17 cellular contexts compared by ENCODE assay signal in genomic region chr4:168516841-168517240, GRCh38. TPM values are rescaled to one million over a fixed set of nuclear protein-coding genes. Genes with fewer than 3 reads are reported as not detected.
DNase-seq lines count a peak whose midpoint lies in the region; ATAC-seq and TF ChIP-seq lines count a peak whose summit lies in the region.
"Had no signal": no experiment of that assay in that cellular context is flagged by ENCODE, and none has a peak within 500 bp of the region (broad histone marks: within the 10 kb centered on the region; RNA-seq: fewer than 3 reads in every experiment).

No MANE protein-coding gene starts in this region.

- intact Hi-C loops in heart left ventricle (cut with DNase I) (loop anchor here in 8 of 10 donors (5.0 to 10.0 kb wide), 7 partner anchors 118 to 408 kb away; no protein-coding TSS in a partner anchor), left ventricle myocardium superior (cut with micrococcal nuclease) (no loop called here), thyroid gland (cut with DNase I) (no loop called here)

- TF ChIP-seq CTCF in heart left ventricle (IDR thresholded peaks at IDR 0.05) (no peak), right atrium auricular region (IDR thresholded peaks at IDR 0.05) (no peak), thyroid gland (IDR thresholded peaks at IDR 0.05) (no peak)

- TF ChIP-seq POLR2A in heart left ventricle (IDR thresholded peaks at IDR 0.05), result no peak
- no peak for TF ChIP-seq POLR2A in thyroid gland (IDR thresholded peaks at IDR 0.05)

- WGBS in heart left ventricle, 4 donors, result 40 to 57% (median 54%) methylated on average over 2 of the region's 2 CpGs
- WGBS in thyroid gland, 2 donors, result 56 to 60% methylated on average over 2 of the region's 2 CpGs

- peaks cover 0 to 59% (median 18%) of the 10 kb centered on the region in 12 donors for H3K4me1 ChIP-seq in heart left ventricle
- peaks cover 0 to 12% of the 10 kb centered on the region in 2 donors for H3K4me1 ChIP-seq in right atrium auricular region
- H3K4me1 ChIP-seq in thyroid gland, result peaks cover 30 to 39% of the 10 kb centered on the region in 2 donors

- H3K4me3 ChIP-seq in heart left ventricle (no peak overlapping the region), right atrium auricular region (no peak overlapping the region), thyroid gland (replicated peaks in 1 of 3) (no peak overlapping the region)
- H3K4me3 ChIP-seq: HAP-1 had no signal

- H3K27me3 ChIP-seq in heart left ventricle (no peaks in the 10 kb centered on the region), right atrium auricular region (no peaks in the 10 kb centered on the region), thyroid gland (no peaks in the 10 kb centered on the region)

- H3K9me3 ChIP-seq in heart left ventricle (no peaks in the 10 kb centered on the region), right atrium auricular region (no peaks in the 10 kb centered on the region), thyroid gland (no peaks in the 10 kb centered on the region)
- H3K9me3 ChIP-seq: HAP-1 had no signal

- peak overlapping the region in 7 of 12 donors; percentile 4 to 66 (median 53) for H3K27ac ChIP-seq in heart left ventricle
- peak overlapping the region in 1 of 2 donors; percentile 68 for H3K27ac ChIP-seq in right atrium auricular region
- H3K27ac ChIP-seq in thyroid gland, result peak overlapping the region in 1 of 3 donors; percentile 44
- H3K27ac ChIP-seq: HL-60 had no signal

- ATAC-seq in heart left ventricle (peak; percentile 55 to 71 (median 68)), left ventricle myocardium superior (peak; percentile 66), GM18519 (IDR thresholded peaks at IDR 0.05; ENCODE audit: low FRiP score, unreplicated experiment) (no peak)

- H3K36me3 ChIP-seq in heart left ventricle, result peaks cover 0 to 8% (median 0%) of the 10 kb centered on the region in 9 donors
- H3K36me3 ChIP-seq in right atrium auricular region, result no peaks in the 10 kb centered on the region
- H3K36me3 ChIP-seq in thyroid gland, result no peaks in the 10 kb centered on the region
- H3K36me3 ChIP-seq: HAP-1 had no signal

- DNase-seq in heart left ventricle (peak in 3 of 5 donors; percentile 48 to 74 (median 66)), right atrium auricular region (ENCODE audit: low spot score) (no peak), NCI-H446 treated with DMSO at 0.1 percent for 48 hours (lab: John Stamatoyannopoulos, UW) (peak; percentile 54), left ventricle myocardium superior (peak; percentile 46), thyroid gland (peak; percentile 36 to 44), COLO829 (ENCODE audit: low spot score) (no peak)
- DNase-seq: Calu3; CD4-positive, CD25-positive, alpha-beta regulatory T cell; DMS79; MV-4-11; NCI-H1436; NCI-H2029 treated with DMSO at 0.1 percent for 48 hours; NCI-H524 had no signal

RNA-seq across cellular contexts. Expression of gene PALLD, which starts 20.0 kb away (rescaled TPM):
- 1,000 to 10,000 TPM in 5 of 9 donors, 100 to 1,000 TPM in 4; 512 to 1,428 (median 1,015) TPM for total RNA-seq in heart left ventricle
- polyA plus RNA-seq in heart left ventricle, result 1,000 to 10,000 TPM in 1 of 2 donors, 100 to 1,000 TPM in 1; 193 to 1,078 TPM
- 100 to 1,000 TPM; 764 to 782 TPM for total RNA-seq in right atrium auricular region
- 998 TPM for total RNA-seq in left ventricle myocardium superior
- 100 to 1,000 TPM; 152 to 311 (median 226) TPM for total RNA-seq in thyroid gland

RNA-seq across cellular contexts. Expression of gene DDX60L, which starts 36.5 kb away (rescaled TPM):
- total RNA-seq in heart left ventricle, result 10 to 100 TPM in 6 of 9 donors, 1 to 10 TPM in 3; 5.5 to 26.8 (median 10.5) TPM
- polyA plus RNA-seq in heart left ventricle, result 1 to 10 TPM; 4.5 to 7.1 TPM
- 1 to 10 TPM; 6.3 to 7.7 TPM for total RNA-seq in right atrium auricular region
- 9.7 TPM for total RNA-seq in left ventricle myocardium superior
- total RNA-seq in thyroid gland, result 10 to 100 TPM; 16.4 to 33.9 (median 27.2) TPM
- total RNA-seq: G401 had no signal

Comparison
In these comparisons a context has a peak if more than half of its experiments do, and no peak if none do; other contexts are left out.
1. DNase-seq: peak in heart left ventricle (3 of 5), NCI-H446 treated with DMSO at 0.1 percent for 48 hours (single experiment), left ventricle myocardium superior (single experiment) and thyroid gland (2 of 2); none in right atrium auricular region (single experiment) and COLO829 (single experiment).
2. intact Hi-C loops: an anchor here in heart left ventricle (5.0 to 10.0 kb wide); none called in left ventricle myocardium superior and thyroid gland.